ENCODE assay signal across 18 cellular contexts in genomic region chr3:126110431-126111125, GRCh38.
"Had no signal": no experiment of that assay in that cellular context is flagged by ENCODE, and none has a peak within 500 bp of the region (broad histone marks: within the 10 kb centered on the region; RNA-seq: fewer than 3 reads in every experiment).

No MANE protein-coding gene starts in this region.

- ATAC-seq: activated naive CD8-positive, alpha-beta T cell treated with anti-CD3 and anti-CD28 coated beads, Interleukin-2, amount 50 U/mL, for 24 hours; activated T-helper 17 cell treated with anti-CD3 and anti-CD28 coated beads, Interleukin-2, amount 50 U/mL, for 72 hours; gastrocnemius medialis; heart right ventricle; left colon; mucosa of descending colon; naive thymus-derived CD4-positive, alpha-beta T cell; stimulated activated effector memory CD8-positive, alpha-beta T cell treated with anti-CD3 and anti-CD28 coated beads, Interleukin-12 subunit alpha, Interleukin-12 subunit beta, amount 100 ng/mL, for 72 hours had no signal

- DNase-seq: activated B cell treated with CpG ODN at 0.5 μM for 24 hours; activated CD4-positive, alpha-beta T cell treated with anti-CD3 and anti-CD28 coated beads for 48 hours; activated naive CD4-positive, alpha-beta T cell treated with Interleukin-2 at 50 U/mL for 16 hours; activated naive CD8-positive, alpha-beta T cell treated with anti-CD3 and anti-CD28 coated beads, Interleukin-2, amount 50 U/mL, for 24 hours; cerebellar nuclear complex; dermis blood vessel endothelial cell; heart right ventricle; left colon; naive thymus-derived CD4-positive, alpha-beta T cell; occipital lobe; stimulated activated CD4-positive, alpha-beta T cell treated with anti-CD3 and anti-CD28 coated beads, Interleukin-12 subunit alpha, Interleukin-12 subunit beta, amount 100 ng/mL, for 4 hours had no signal

- H3K27me3 ChIP-seq: gastrocnemius medialis, heart right ventricle, right lobe of liver, SJSA1, tibial artery had no signal

- H3K4me1 ChIP-seq: heart right ventricle, right lobe of liver, SJSA1, tibial artery had no signal

- H3K36me3 ChIP-seq: SJSA1 had no signal

- H3K4me3 ChIP-seq: gastrocnemius medialis, heart right ventricle, mucosa of descending colon, right lobe of liver, SJSA1, tibial artery had no signal

- H3K27ac ChIP-seq: gastrocnemius medialis, heart right ventricle, right lobe of liver, SJSA1, tibial artery had no signal

- H3K9me3 ChIP-seq: gastrocnemius medialis, heart right ventricle, mucosa of descending colon, right lobe of liver, SJSA1, tibial artery had no signal
